In genomic region chr12:25248732-25249131, GRCh38 we compare ENCODE assay signal across 13 cellular contexts. TPM values are rescaled to one million over a fixed set of nuclear protein-coding genes. Genes with fewer than 3 reads are reported as not detected.
DNase-seq lines count a peak whose midpoint lies in the region; ATAC-seq and TF ChIP-seq lines count a peak whose summit lies in the region.
"Had no signal": no experiment of that assay in that cellular context is flagged by ENCODE, and none has a peak within 500 bp of the region (broad histone marks: within the 10 kb centered on the region; RNA-seq: fewer than 3 reads in every experiment).

No MANE protein-coding gene starts in this region.

- TF ChIP-seq CTCF in SU-DHL-6 (IDR thresholded peaks at IDR 0.05; ENCODE audit: insufficient read depth, low read length, poor library complexity, severe bottlenecking), result no peak
- no peak for TF ChIP-seq CTCF in endodermal cell (conservative IDR thresholded peaks at IDR 0.05)
- no peak for TF ChIP-seq CTCF in smooth muscle cell (IDR thresholded peaks at IDR 0.05; ENCODE audit: borderline replicate concordance, insufficient read depth, poor library complexity, severe bottlenecking)

- H3K4me2 ChIP-seq in SU-DHL-6 (ENCODE audit: low read depth, low read length, poor library complexity, severe bottlenecking), result peak overlapping the region; percentile 64
- no peak overlapping the region for H3K4me2 ChIP-seq in smooth muscle cell

- no peaks in the 10 kb centered on the region for H3K27me3 Mint-ChIP-seq in activated naive CD4-positive, alpha-beta T cell treated with anti-CD3 and anti-CD28 coated beads, Interleukin-2, amount 50 U/mL, for 24 hours
- H3K27me3 Mint-ChIP-seq in endodermal cell (ENCODE audit: insufficient read depth), result peaks cover 6% of the 10 kb centered on the region

- H3K9me3 ChIP-seq in SU-DHL-6 (ENCODE audit: insufficient read depth, low read length) (no peaks in the 10 kb centered on the region), endodermal cell (ENCODE audit: control insufficient read depth, low read length) (no peaks in the 10 kb centered on the region), smooth muscle cell (replicated peaks; ENCODE audit: low read depth) (no peaks in the 10 kb centered on the region)
- H3K9me3 ChIP-seq: upper lobe of left lung had no signal

- H3K4me3 Mint-ChIP-seq in activated naive CD4-positive, alpha-beta T cell treated with anti-CD3 and anti-CD28 coated beads, Interleukin-2, amount 50 U/mL, for 24 hours, result peak overlapping the region; percentile 86
- peak overlapping the region; percentile 90 for H3K4me3 Mint-ChIP-seq in endodermal cell

- 80% methylated on average over 1 of the region's 1 CpG; no CpG with 5 or more reads in 1 of the 2 experiments for WGBS in endodermal cell (ENCODE audit: insufficient coverage in 1 of 2, insufficient read length in 1 of 2), 2 experiments
- WGBS in smooth muscle cell (ENCODE audit: low lambda C conversion rate), result 100% methylated on average over 1 of the region's 1 CpG

- no peak overlapping the region for H3K9ac ChIP-seq in SU-DHL-6 (ENCODE audit: low read length)
- H3K9ac ChIP-seq in endodermal cell (ENCODE audit: extremely low read depth, low read length, poor library complexity, severe bottlenecking), result no peak overlapping the region
- no peak overlapping the region for H3K9ac ChIP-seq in smooth muscle cell (ENCODE audit: low read depth)

- no peak for ATAC-seq in GM19397 (IDR thresholded peaks at IDR 0.05; ENCODE audit: unreplicated experiment)
- no peak for ATAC-seq in HG02610 (IDR thresholded peaks at IDR 0.05; ENCODE audit: unreplicated experiment)
- ATAC-seq: activated CD4-positive, CD25-positive, alpha-beta regulatory T cell treated with anti-CD3 and anti-CD28 coated beads, Interleukin-2, amount 50 U/mL, for 24 hours; foreskin keratinocyte had no signal

- H3K36me3 ChIP-seq in SU-DHL-6 (ENCODE audit: low read length) (no peaks in the 10 kb centered on the region), endodermal cell (ENCODE audit: control insufficient read depth, insufficient read depth, low read length) (peaks cover 39% of the 10 kb centered on the region), smooth muscle cell (ENCODE audit: low read depth) (peaks cover 11% of the 10 kb centered on the region)

- H3F3A ChIP-seq in SU-DHL-6 (ENCODE audit: insufficient read depth) (peaks cover 15% of the 10 kb centered on the region; the same call in 1 of the 2 replicates), smooth muscle cell (ENCODE audit: low read depth) (peaks cover 12% of the 10 kb centered on the region)

- peaks cover 72% of the 10 kb centered on the region for H3K4me1 Mint-ChIP-seq in activated naive CD4-positive, alpha-beta T cell treated with anti-CD3 and anti-CD28 coated beads, Interleukin-2, amount 50 U/mL, for 24 hours
- peaks cover 43% of the 10 kb centered on the region for H3K4me1 Mint-ChIP-seq in endodermal cell

- DNase-seq in activated naive CD4-positive, alpha-beta T cell (lab: John Stamatoyannopoulos, UW), result no peak
- DNase-seq in endodermal cell (no peak), smooth muscle cell (lab: John Stamatoyannopoulos, UW; ENCODE audit: unreplicated experiment) (no peak)
- DNase-seq in stimulated activated naive CD4-positive, alpha-beta T cell (lab: John Stamatoyannopoulos, UW), result no peak
- DNase-seq: activated gamma-delta T cell treated with Interleukin-2 at 50 U/mL for 16 hours, foreskin keratinocyte had no signal

- no peaks in the 10 kb centered on the region for H3K9me3 Mint-ChIP-seq in activated naive CD4-positive, alpha-beta T cell treated with anti-CD3 and anti-CD28 coated beads, Interleukin-2, amount 50 U/mL, for 24 hours
- H3K9me3 Mint-ChIP-seq in endodermal cell, result peaks cover 1% of the 10 kb centered on the region

- H3K27ac Mint-ChIP-seq in activated naive CD4-positive, alpha-beta T cell treated with anti-CD3 and anti-CD28 coated beads, Interleukin-2, amount 50 U/mL, for 24 hours, result no peak overlapping the region
- H3K27ac Mint-ChIP-seq in endodermal cell, result no peak overlapping the region

- H3K9me2 ChIP-seq in SU-DHL-6 (replicated peaks; ENCODE audit: insufficient read depth, low read length), result no peaks in the 10 kb centered on the region

- peaks cover 7% of the 10 kb centered on the region for H3K36me3 Mint-ChIP-seq in activated naive CD4-positive, alpha-beta T cell treated with anti-CD3 and anti-CD28 coated beads, Interleukin-2, amount 50 U/mL, for 24 hours
- H3K36me3 Mint-ChIP-seq in endodermal cell (ENCODE audit: low read depth), result peaks cover 43% of the 10 kb centered on the region

- no peaks in the 10 kb centered on the region for H4K20me1 ChIP-seq in SU-DHL-6 (ENCODE audit: low read depth, low read length)
- peaks cover 57% of the 10 kb centered on the region for H4K20me1 ChIP-seq in smooth muscle cell (ENCODE audit: low read depth)

- no peak overlapping the region for H2AFZ ChIP-seq in SU-DHL-6 (ENCODE audit: low read depth, low read length, severe bottlenecking)
- H2AFZ ChIP-seq in smooth muscle cell (ENCODE audit: low read depth), result no peak overlapping the region

- peaks cover 6% of the 10 kb centered on the region for H3K4me1 ChIP-seq in endodermal cell (ENCODE audit: control insufficient read depth, insufficient read depth, low read length)
- H3K4me1 ChIP-seq in smooth muscle cell (ENCODE audit: low read depth), result peaks cover 6% of the 10 kb centered on the region
- H3K4me1 ChIP-seq: foreskin keratinocyte had no signal

- H3K27ac ChIP-seq in SU-DHL-6 (ENCODE audit: low read depth, low read length) (no peak overlapping the region), endodermal cell (ENCODE audit: low read depth, low read length) (no peak overlapping the region), smooth muscle cell (ENCODE audit: low read depth) (no peak overlapping the region)
- H3K27ac ChIP-seq: foreskin keratinocyte, upper lobe of left lung had no signal

- H3K4me3 ChIP-seq in SU-DHL-6 (ENCODE audit: insufficient read depth, low read length, poor library complexity, severe bottlenecking) (no peak overlapping the region), endodermal cell (ENCODE audit: low read length) (peak overlapping the region; percentile 97), smooth muscle cell (peak overlapping the region; percentile 89)

- H3K79me2 ChIP-seq in SU-DHL-6 (ENCODE audit: insufficient read depth, low read length), result peaks cover 49% of the 10 kb centered on the region
- peaks cover 63% of the 10 kb centered on the region for H3K79me2 ChIP-seq in smooth muscle cell (ENCODE audit: low read depth)

- no peaks in the 10 kb centered on the region for H3K27me3 ChIP-seq in SU-DHL-6 (ENCODE audit: low read length)
- no peaks in the 10 kb centered on the region for H3K27me3 ChIP-seq in endodermal cell (ENCODE audit: control insufficient read depth, insufficient read depth, low read length, poor library complexity, severe bottlenecking)
- no peaks in the 10 kb centered on the region for H3K27me3 ChIP-seq in smooth muscle cell (ENCODE audit: low read depth)
- H3K27me3 ChIP-seq: foreskin keratinocyte, upper lobe of left lung had no signal

RNA-seq across cellular contexts. Expression of gene KRAS, which starts 2.0 kb away (rescaled TPM):
- 100 to 1,000 TPM in 1 of 2 donors, 10 to 100 TPM in 1; 58.0 to 140 TPM for total RNA-seq in endodermal cell
- polyA plus RNA-seq in endodermal cell (2013, experiment 1 of 2), result 35.7 TPM
- polyA plus RNA-seq in endodermal cell (2013, experiment 2 of 2), result 35.5 TPM
- 16.2 and 17.1 TPM in 2 replicates for total RNA-seq in smooth muscle cell
- polyA plus RNA-seq in smooth muscle cell, result 15.5 and 37.0 TPM in 2 replicates

RNA-seq across cellular contexts. Expression of gene ETFRF1, which starts 53.7 kb away (rescaled TPM):
- 10 to 100 TPM in 1 of 2 donors, 1 to 10 TPM in 1; 9.7 to 21.4 TPM for total RNA-seq in endodermal cell
- polyA plus RNA-seq in endodermal cell (2013, experiment 1 of 2), result 21.4 TPM
- polyA plus RNA-seq in endodermal cell (2013, experiment 2 of 2), result 21.9 TPM
- 18.6 and 20.4 TPM in 2 replicates for total RNA-seq in smooth muscle cell
- polyA plus RNA-seq in smooth muscle cell, result 11.2 and 14.9 TPM in 2 replicates

RNA-seq across cellular contexts. Expression of gene DNAI7, which starts 53.8 kb away (rescaled TPM):
- 1 to 10 TPM; 1.6 TPM for total RNA-seq in endodermal cell
- polyA plus RNA-seq in endodermal cell (2013, experiment 1 of 2), result 1.5 TPM
- 0.54 TPM for polyA plus RNA-seq in endodermal cell (2013, experiment 2 of 2)
- not detected in 2 replicates for total RNA-seq in smooth muscle cell
- not detected in 2 replicates for polyA plus RNA-seq in smooth muscle cell
- total RNA-seq: mesenteric fat pad had no signal
